Comparison of ENCODE assay signal across 8 cellular contexts in the genomic region with DNA sequence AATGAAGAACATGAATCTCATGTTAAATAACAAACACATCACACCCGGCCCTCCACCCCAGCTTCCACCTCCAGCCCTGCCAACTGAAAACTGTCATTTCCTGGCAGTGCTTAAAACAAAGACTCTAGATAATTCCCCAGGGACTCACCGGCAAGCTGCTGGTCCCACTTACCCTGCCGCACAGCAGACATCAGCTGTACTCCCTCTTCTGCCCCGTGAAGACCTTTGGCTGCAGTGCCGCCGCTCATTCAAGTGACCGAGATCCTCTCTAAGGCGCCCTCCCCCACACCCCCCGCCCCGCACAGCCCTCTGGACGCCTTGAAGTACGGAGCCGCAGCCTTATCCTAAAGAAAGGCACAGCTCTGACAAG. TPM values are rescaled to one million over a fixed set of nuclear protein-coding genes. Genes with fewer than 3 reads are reported as not detected.
DNase-seq lines count a peak whose midpoint lies in the region; ATAC-seq and TF ChIP-seq lines count a peak whose summit lies in the region.

No MANE protein-coding gene starts in this region.

- H3K9ac ChIP-seq in mammary epithelial cell (ENCODE audit: insufficient read depth, low read length): no peak overlapping the region
- peak overlapping the region; percentile 81 for H3K9ac ChIP-seq in smooth muscle cell (ENCODE audit: low read depth)

- intact Hi-C loops in PC-9 (cut with micrococcal nuclease; ENCODE audit: unreplicated experiment): loop anchor here (1.0 to 2.0 kb wide), 2 partner anchors 21 to 61 kb away; no protein-coding TSS in a partner anchor
- intact Hi-C loops in mammary epithelial cell (cut with micrococcal nuclease): no loop called here

- dilution Hi-C loops in mammary epithelial cell (cut with HindIII; ENCODE audit: low sequenced_read_pairs): no loop called here

- H3K27ac ChIP-seq in C4-2B (peak overlapping the region; percentile 47), PC-9 (peak overlapping the region; percentile 98), mammary epithelial cell (ENCODE audit: insufficient read depth, low read depth, low read length) (no peak overlapping the region), smooth muscle cell (ENCODE audit: low read depth) (peak overlapping the region; percentile 96)

- POLR2A ChIA-PET in PC-9 (lab: Charles Lee; ENCODE audit: unreplicated experiment): interaction anchor here (0.5 kb wide), 1 partner anchor 880 kb away, joined by 3 read pairs; no protein-coding TSS in a partner anchor

- H3K79me2 ChIP-seq in PC-9 (ENCODE audit: low read depth) (peaks cover 19% of the 10 kb centered on the region), mammary epithelial cell (ENCODE audit: insufficient read depth, low read length) (no peaks in the 10 kb centered on the region), smooth muscle cell (ENCODE audit: low read depth) (peaks cover 34% of the 10 kb centered on the region)

- H3K9me3 ChIP-seq in PC-9 (ENCODE audit: insufficient read depth, low read depth) (no peaks in the 10 kb centered on the region), mammary epithelial cell (replicated peaks; ENCODE audit: insufficient read depth, low read length) (no peaks in the 10 kb centered on the region), smooth muscle cell (replicated peaks; ENCODE audit: low read depth) (no peaks in the 10 kb centered on the region)

- H3K4me2 ChIP-seq in PC-9 (peak overlapping the region; percentile 76), mammary epithelial cell (ENCODE audit: insufficient read depth, low read depth, low read length) (peak overlapping the region; percentile 89), smooth muscle cell (peak overlapping the region; percentile 88)

- no peaks in the 10 kb centered on the region for H3K27me3 ChIP-seq in PC-9 (ENCODE audit: insufficient read depth, low read depth)
- no peaks in the 10 kb centered on the region for H3K27me3 ChIP-seq in mammary epithelial cell (ENCODE audit: insufficient read depth, low read length)
- H3K27me3 ChIP-seq in smooth muscle cell (ENCODE audit: low read depth): no peaks in the 10 kb centered on the region

- H3F3A ChIP-seq in PC-9 (ENCODE audit: insufficient read depth, low read depth) (peaks cover 32% of the 10 kb centered on the region; the same call in 1 of the 2 replicates), smooth muscle cell (ENCODE audit: low read depth) (peaks cover 21% of the 10 kb centered on the region)

- CTCF ChIA-PET in PC-9 (lab: Charles Lee): interaction anchor here (1.2 kb wide), 1 partner anchor 41 kb away, joined by 6 read pairs; no protein-coding TSS in a partner anchor
- CTCF ChIA-PET in mammary epithelial cell (lab: Charles Lee; ENCODE audit: low non-redundant PET): interaction anchor here (0.6 kb wide), 1 partner anchor 41 kb away, joined by 4 read pairs; no protein-coding TSS in a partner anchor

- no peak for TF ChIP-seq CTCF in C4-2B (conservative IDR thresholded peaks at IDR 0.05)
- no peak for TF ChIP-seq CTCF in PC-9 (conservative IDR thresholded peaks at IDR 0.05)
- TF ChIP-seq CTCF in mammary epithelial cell (conservative IDR thresholded peaks at IDR 0.05 in 1 of 2, IDR thresholded peaks at IDR 0.05 in 1 of 2; ENCODE audit: extremely low read depth in 1 of 2, insufficient read depth in 1 of 2, low read depth in 1 of 2, low read length in 2 of 2): no peak
- TF ChIP-seq CTCF in smooth muscle cell (IDR thresholded peaks at IDR 0.05; ENCODE audit: borderline replicate concordance, insufficient read depth, poor library complexity, severe bottlenecking): no peak

- DNase-seq in PC-9 (peak in 1 of 2 experiments; percentile 37), mammary epithelial cell (peak; percentile 19), islet precursor cell (peak; percentile 88), smooth muscle cell (lab: John Stamatoyannopoulos, UW; ENCODE audit: unreplicated experiment) (no peak)

- in situ Hi-C loops in mammary epithelial cell (cut with MboI; ENCODE audit: low sequenced_read_pairs in 2 of 2): no loop called here

- H2AFZ ChIP-seq in PC-9: peak overlapping the region; percentile 83
- peak overlapping the region; percentile 97 for H2AFZ ChIP-seq in mammary epithelial cell (ENCODE audit: low read depth, low read length)
- peak overlapping the region; percentile 70 for H2AFZ ChIP-seq in smooth muscle cell (ENCODE audit: low read depth)

- H3K4me3 ChIP-seq in PC-9: peak overlapping the region; percentile 79
- peak overlapping the region; percentile 54 to 68 (median 58) for H3K4me3 ChIP-seq in mammary epithelial cell (replicated peaks in 1 of 3; ENCODE audit: insufficient read depth in 1 of 3, low read depth in 2 of 3, low read length in 3 of 3)
- peak overlapping the region; percentile 78 for H3K4me3 ChIP-seq in smooth muscle cell

- H3K9me2 ChIP-seq in PC-9 (ENCODE audit: insufficient read depth): no peaks in the 10 kb centered on the region

- H4K20me1 ChIP-seq in PC-9 (ENCODE audit: insufficient read depth) (no peaks in the 10 kb centered on the region), mammary epithelial cell (ENCODE audit: insufficient read depth, low read length) (no peaks in the 10 kb centered on the region), smooth muscle cell (ENCODE audit: low read depth) (peaks cover 41% of the 10 kb centered on the region)

- H3K36me3 ChIP-seq in PC-9 (ENCODE audit: low read depth) (0 out of 2 replicates have a peak, but pooled peaks cover 1% of the 10 kb centered on the region), mammary epithelial cell (ENCODE audit: insufficient read depth, low read length) (no peaks in the 10 kb centered on the region), smooth muscle cell (ENCODE audit: low read depth) (no peaks in the 10 kb centered on the region)

- BruUV-seq in PC-9 (replicated peaks; lab: Mats Ljungman, UMichigan) (no TSS peak), mammary epithelial cell (replicated peaks; lab: Mats Ljungman, UMichigan) (no TSS peak)

- whole genome bisulfite sequencing in mammary epithelial cell (ENCODE audit: low coverage, missing lambda C conversion rate): 3% methylated on average over 13 of the region's 13 CpGs
- 1% methylated on average over 9 of the region's 13 CpGs for WGBS in smooth muscle cell (ENCODE audit: low lambda C conversion rate)

- H3K4me1 ChIP-seq in PC-9 (replicated peaks; ENCODE audit: insufficient read depth) (peaks cover 32% of the 10 kb centered on the region), mammary epithelial cell (ENCODE audit: insufficient read depth, low read length) (peaks cover 15% of the 10 kb centered on the region), smooth muscle cell (ENCODE audit: low read depth) (peaks cover 30% of the 10 kb centered on the region)

- ATAC-seq in GM18861 (IDR thresholded peaks at IDR 0.05; ENCODE audit: unreplicated experiment) (peak; percentile 58), HG03432 (IDR thresholded peaks at IDR 0.05; ENCODE audit: unreplicated experiment) (peak; percentile 50), GM19328 (IDR thresholded peaks at IDR 0.05; ENCODE audit: unreplicated experiment) (no peak)

RNA-seq across cellular contexts. Expression of a gene that starts 0.5 kb away (rescaled TPM):
- 23.0 and 25.5 TPM in 2 replicates for total RNA-seq in PC-9 (2021)
- total RNA-seq in mammary epithelial cell: 1 to 10 TPM; 3.5 to 8.3 TPM
- polyA plus RNA-seq in mammary epithelial cell: 8.4 TPM
- not detected for polyA minus RNA-seq in mammary epithelial cell
- 50.8 and 81.2 TPM in 2 replicates for total RNA-seq in smooth muscle cell
- polyA plus RNA-seq in smooth muscle cell: 87.7 and 95.7 TPM in 2 replicates
